21 cellular contexts compared by ENCODE assay signal in genomic region chrX:47458528-47458927, GRCh38. TPM values are rescaled to one million over a fixed set of nuclear protein-coding genes. Genes with fewer than 3 reads are reported as not detected.
DNase-seq lines count a peak whose midpoint lies in the region; ATAC-seq lines count a peak whose summit lies in the region.
"Had no signal": no experiment of that assay in that cellular context is flagged by ENCODE, and none has a peak within 500 bp of the region (broad histone marks: within the 10 kb centered on the region; RNA-seq: fewer than 3 reads in every experiment).

No MANE protein-coding gene starts in this region.

- no peaks in the 10 kb centered on the region for H3K27me3 Mint-ChIP-seq in activated CD8-positive, alpha-beta T cell treated with anti-CD3 and anti-CD28 coated beads, Interleukin-2, amount 10 ng/mL, durations not matched to agents 7 days and 5 days (ENCODE audit: low read depth)
- H3K27me3 Mint-ChIP-seq in effector memory CD8-positive, alpha-beta T cell, result no peaks in the 10 kb centered on the region

- H3K9me3 Mint-ChIP-seq in activated CD8-positive, alpha-beta T cell treated with anti-CD3 and anti-CD28 coated beads, Interleukin-2, amount 10 ng/mL, durations not matched to agents 7 days and 5 days (ENCODE audit: insufficient read depth), result no peaks in the 10 kb centered on the region
- H3K9me3 Mint-ChIP-seq in effector memory CD8-positive, alpha-beta T cell, result no peaks in the 10 kb centered on the region
- H3K9me3 Mint-ChIP-seq: GM23338 had no signal

- no peaks in the 10 kb centered on the region for H3K4me1 ChIP-seq in aorta (ENCODE audit: control insufficient read depth in 1 of 2, insufficient read depth in 2 of 2, low read length in 2 of 2)

- WGBS in aorta, 2 donors, result 82 to 94% methylated on average over 6 of the region's 6 CpGs

- H3K4me3 ChIP-seq in aorta (ENCODE audit: low read length in 2 of 2), result no peak overlapping the region
- H3K4me3 ChIP-seq: GM23338 had no signal

- peaks cover 8% of the 10 kb centered on the region for H3K4me1 Mint-ChIP-seq in activated CD8-positive, alpha-beta T cell treated with anti-CD3 and anti-CD28 coated beads, Interleukin-2, amount 10 ng/mL, durations not matched to agents 7 days and 5 days (ENCODE audit: low read depth)
- peaks cover 13 to 27% of the 10 kb centered on the region in 2 donors for H3K4me1 Mint-ChIP-seq in effector memory CD8-positive, alpha-beta T cell (ENCODE audit: low read depth in 2 of 2)
- H3K4me1 Mint-ChIP-seq: CD14-positive monocyte had no signal

- ATAC-seq in activated CD8-positive, alpha-beta T cell treated with anti-CD3 and anti-CD28 coated beads, Interleukin-2, amount 10 ng/mL, durations not matched to agents 7 days and 5 days, result peak; percentile 57
- ATAC-seq in effector memory CD8-positive, alpha-beta T cell (replicated peaks), result peak; percentile 95
- ATAC-seq in aorta (ENCODE audit: low FRiP score) (no peak), GM19351 (IDR thresholded peaks at IDR 0.05; ENCODE audit: unreplicated experiment) (no peak)
- ATAC-seq: GM23338, HCT116 had no signal

- H3K27me3 ChIP-seq in aorta (ENCODE audit: control insufficient read depth in 1 of 2, insufficient read depth in 2 of 2, low read length in 1 of 2), result no peaks in the 10 kb centered on the region

- no peak overlapping the region for H3K27ac ChIP-seq in aorta (ENCODE audit: low read depth in 1 of 2, low read length in 2 of 2)
- H3K27ac ChIP-seq: HL-60, KMS-11 had no signal

- H3K9me3 ChIP-seq in aorta (ENCODE audit: control insufficient read depth, low read length), result no peaks in the 10 kb centered on the region

- DNase-seq in NK-92 treated with Interleukin-12 subunit alpha and Interleukin-12 subunit beta, amount 100 ng/mL, for 24 hours (lab: John Stamatoyannopoulos, UW), result peak; percentile 9
- DNase-seq in NK-92 (lab: John Stamatoyannopoulos, UW; ENCODE audit: unreplicated experiment) (no peak), aorta (no peak), T-helper 9 cell (no peak)
- DNase-seq in activated CD8-positive, alpha-beta T cell treated with anti-CD3 and anti-CD28 coated beads, Interleukin-2, amount 10 ng/mL, durations not matched to agents 7 days and 5 days, result peak; percentile 36
- DNase-seq in effector memory CD8-positive, alpha-beta T cell, result peak; percentile 24 to 30 (median 28)
- peak; percentile 15 for DNase-seq in stimulated activated CD8-positive, alpha-beta memory T cell treated with anti-CD3 and anti-CD28 coated beads, Interleukin-4, amount 100 ng/mL, for 24 hours (ENCODE audit: low read depth)
- DNase-seq: 8988T, COR-L47, NCI-H1048, NCI-H1436 treated with DMSO at 0.1 percent for 48 hours, NCI-H2029, NCI-H2171 treated with DMSO at 0.1 percent for 48 hours, OCI-M1, Right ventricle myocardium superior had no signal

- intact Hi-C loops in aorta (cut with DNase I), result no loop called here

- peaks cover 58% of the 10 kb centered on the region for H3K36me3 Mint-ChIP-seq in activated CD8-positive, alpha-beta T cell treated with anti-CD3 and anti-CD28 coated beads, Interleukin-2, amount 10 ng/mL, durations not matched to agents 7 days and 5 days (ENCODE audit: low read depth)
- peaks cover 37% of the 10 kb centered on the region for H3K36me3 Mint-ChIP-seq in effector memory CD8-positive, alpha-beta T cell (ENCODE audit: insufficient read depth)

- POLR2A ChIA-PET in activated CD8-positive, alpha-beta T cell treated with anti-CD3 and anti-CD28 coated beads, Interleukin-2, amount 10 ng/mL, durations not matched to agents 7 days and 5 days (lab: Charles Lee), result no interaction called here

- CTCF ChIA-PET in activated CD8-positive, alpha-beta T cell treated with anti-CD3 and anti-CD28 coated beads, Interleukin-2, amount 10 ng/mL, durations not matched to agents 7 days and 5 days (lab: Charles Lee), result no interaction called here

- H3K4me3 Mint-ChIP-seq in activated CD8-positive, alpha-beta T cell treated with anti-CD3 and anti-CD28 coated beads, Interleukin-2, amount 10 ng/mL, durations not matched to agents 7 days and 5 days, result no peak overlapping the region
- peak overlapping the region; percentile 6 to 35 for H3K4me3 Mint-ChIP-seq in effector memory CD8-positive, alpha-beta T cell
- H3K4me3 Mint-ChIP-seq: CD14-positive monocyte, GM23338 had no signal

- H3K27ac Mint-ChIP-seq in activated CD8-positive, alpha-beta T cell treated with anti-CD3 and anti-CD28 coated beads, Interleukin-2, amount 10 ng/mL, durations not matched to agents 7 days and 5 days, result no peak overlapping the region
- H3K27ac Mint-ChIP-seq in effector memory CD8-positive, alpha-beta T cell, result peak overlapping the region; percentile 79 to 91
- H3K27ac Mint-ChIP-seq: CD14-positive monocyte, GM23338 had no signal

- H3K36me3 ChIP-seq in aorta (ENCODE audit: control insufficient read depth in 1 of 2, insufficient read depth in 2 of 2, low read length in 1 of 2), result no peaks in the 10 kb centered on the region

RNA-seq across cellular contexts. Expression of gene ZNF41, which starts 24.5 kb away (rescaled TPM):
- total RNA-seq in activated CD8-positive, alpha-beta T cell treated with anti-CD3 and anti-CD28 coated beads, Interleukin-2, amount 10 ng/mL, durations not matched to agents 7 days and 5 days, result 10 to 100 TPM; 12.9 to 13.1 TPM
- total RNA-seq in aorta, result 10 to 100 TPM in 1 of 2 donors, 1 to 10 TPM in 1; 8.8 to 12.6 TPM
- polyA plus RNA-seq in aorta, result 1 to 10 TPM; 1.1 to 3.3 TPM

Comparison
In these comparisons a context has a peak if more than half of its experiments do, and no peak if none do; other contexts are left out.
1. DNase-seq: peak in NK-92 treated with Interleukin-12 subunit alpha and Interleukin-12 subunit beta, amount 100 ng/mL, for 24 hours (single experiment), activated CD8-positive, alpha-beta T cell treated with anti-CD3 and anti-CD28 coated beads, Interleukin-2, amount 10 ng/mL, durations not matched to agents 7 days and 5 days (single experiment), effector memory CD8-positive, alpha-beta T cell (3 of 3) and stimulated activated CD8-positive, alpha-beta memory T cell treated with anti-CD3 and anti-CD28 coated beads, Interleukin-4, amount 100 ng/mL, for 24 hours (single experiment); none in NK-92 (single experiment), aorta (0 of 2) and T-helper 9 cell (single experiment).
2. ATAC-seq: peak in activated CD8-positive, alpha-beta T cell treated with anti-CD3 and anti-CD28 coated beads, Interleukin-2, amount 10 ng/mL, durations not matched to agents 7 days and 5 days (single experiment) and effector memory CD8-positive, alpha-beta T cell (single experiment); none in aorta (single experiment) and GM19351 (single experiment).